Comparison of ENCODE assay signal across 21 cellular contexts in genomic region chr3:181432992-181433391, GRCh38.
DNase-seq lines count a peak whose midpoint lies in the region; ATAC-seq, FAIRE-seq and TF ChIP-seq lines count a peak whose summit lies in the region.
"Had no signal": no experiment of that assay in that cellular context is flagged by ENCODE, and none has a peak within 500 bp of the region (broad histone marks: within the 10 kb centered on the region; RNA-seq: fewer than 3 reads in every experiment).

No MANE protein-coding gene starts in this region.

- H3K36me3 ChIP-seq in pancreas = no peaks in the 10 kb centered on the region
- H3K36me3 ChIP-seq: BLaER1 treated with 17β-estradiol and CSF1 and Interleukin-3, amounts not matched to agents 10 nM and 100 nM had no signal

- 59 to 79% methylated on average over 4 of the region's 4 CpGs for WGBS in pancreas, 2 donors

- DNase-seq in NCI-H1417 (lab: John Stamatoyannopoulos, UW) = peak in 2 of 3 experiments; percentile 18 to 61
- DNase-seq in NCI-H1417 treated with DMSO at 0.1 percent for 48 hours (lab: John Stamatoyannopoulos, UW) = no peak
- peak; percentile 97 for DNase-seq in NCI-H146 treated with DMSO at 0.1 percent for 48 hours (lab: John Stamatoyannopoulos, UW; ENCODE audit: unreplicated experiment)
- DNase-seq in NCI-H2227 treated with DMSO at 0.1 percent for 48 hours (lab: John Stamatoyannopoulos, UW) = peak; percentile 90
- DNase-seq in occipital lobe (lab: John Stamatoyannopoulos, UW) = no peak
- no peak for DNase-seq in pancreas
- DNase-seq: AML-193; Caco-2; Calu3; CD4-positive, alpha-beta T cell; CD8-positive, alpha-beta T cell; DMS79 treated with DMSO at 0.1 percent for 48 hours; GF-D8 had no signal

- no peak overlapping the region for H3K4me3 ChIP-seq in pancreas
- H3K4me3 ChIP-seq: A549; BLaER1 treated with 17β-estradiol and CSF1 and Interleukin-3, amounts not matched to agents 10 nM and 100 nM had no signal

- H3K4me1 ChIP-seq in pancreas = no peaks in the 10 kb centered on the region
- H3K4me1 ChIP-seq: A549; BLaER1 treated with 17β-estradiol and CSF1 and Interleukin-3, amounts not matched to agents 10 nM and 100 nM; Caco-2 had no signal

- H3K9me3 ChIP-seq in pancreas = no peaks in the 10 kb centered on the region
- H3K9me3 ChIP-seq: A549; BLaER1 treated with 17β-estradiol and CSF1 and Interleukin-3, amounts not matched to agents 10 nM and 100 nM; Caco-2 had no signal

- H3K27ac ChIP-seq in pancreas = no peak overlapping the region
- H3K27ac ChIP-seq: 22Rv1; A549; BLaER1 treated with 17β-estradiol and CSF1 and Interleukin-3, amounts not matched to agents 10 nM and 100 nM; C4-2B had no signal

- no peaks in the 10 kb centered on the region for H3K27me3 ChIP-seq in pancreas
- H3K27me3 ChIP-seq: BLaER1 treated with 17β-estradiol and CSF1 and Interleukin-3, amounts not matched to agents 10 nM and 100 nM had no signal

- ATAC-seq in pancreas = no peak
- ATAC-seq: A549; CD8-positive, alpha-beta T cell had no signal

- no peak for FAIRE-seq in pancreas (lab: Jason Lieb, UNC)
- FAIRE-seq: A549, D721Med, G401.6, GM12891, GM19239 had no signal

- TF ChIP-seq CTCF in pancreas (IDR thresholded peaks at IDR 0.05) = no peak

- intact Hi-C loops in pancreas (cut with DNase I) = no loop called here

Comparison
In these comparisons a context has a peak if more than half of its experiments do, and no peak if none do; other contexts are left out.
1. DNase-seq: peak in NCI-H1417 (2 of 3), NCI-H146 treated with DMSO at 0.1 percent for 48 hours (single experiment) and NCI-H2227 treated with DMSO at 0.1 percent for 48 hours (single experiment); none in NCI-H1417 treated with DMSO at 0.1 percent for 48 hours (single experiment), occipital lobe (single experiment) and pancreas (0 of 6).